Comparison of ENCODE assay signal across 13 cellular contexts in genomic region chr7:94698275-94698674, GRCh38. TPM values are rescaled to one million over a fixed set of nuclear protein-coding genes. Genes with fewer than 3 reads are reported as not detected.
DNase-seq lines count a peak whose midpoint lies in the region; ATAC-seq, FAIRE-seq and TF ChIP-seq lines count a peak whose summit lies in the region.
"Had no signal": no experiment of that assay in that cellular context is flagged by ENCODE, and none has a peak within 500 bp of the region (broad histone marks: within the 10 kb centered on the region; RNA-seq: fewer than 3 reads in every experiment).

No MANE protein-coding gene starts in this region.

- no peak overlapping the region for H3K4me3 ChIP-seq in liver (ENCODE audit: low read depth in 1 of 3, low read length in 3 of 3)

- no peaks in the 10 kb centered on the region for H3K9me3 Mint-ChIP-seq in chondrocyte (ENCODE audit: low read depth)
- H3K9me3 Mint-ChIP-seq: activated CD4-positive, alpha-beta T cell treated with anti-CD3 and anti-CD28 coated beads, Interleukin-2, amount 10 ng/mL, durations not matched to agents 7 days and 5 days; central memory CD8-positive, alpha-beta T cell; stimulated activated naive CD8-positive, alpha-beta T cell treated with anti-CD3 and anti-CD28 coated beads, Interleukin-15, Interleukin-2, amounts not matched to agents 100 ng/mL and 50 ng/mL, for 24 hours had no signal

- no peak overlapping the region for H3K9ac ChIP-seq in liver (ENCODE audit: low read depth in 1 of 2, low read length in 2 of 2)

- WGBS in liver: 78% methylated on average over 2 of the region's 2 CpGs

- peaks cover 0 to 4% (median 2%) of the 10 kb centered on the region in 4 donors for H3K4me1 ChIP-seq in liver (ENCODE audit: control insufficient read depth in 4 of 4, insufficient read depth in 4 of 4, low read length in 3 of 4)

- peak overlapping the region; percentile 89 for H3K27ac Mint-ChIP-seq in chondrocyte (ENCODE audit: unreplicated experiment)
- H3K27ac Mint-ChIP-seq: activated CD4-positive, alpha-beta T cell treated with anti-CD3 and anti-CD28 coated beads, Interleukin-2, amount 10 ng/mL, durations not matched to agents 7 days and 5 days; stimulated activated naive CD8-positive, alpha-beta T cell treated with anti-CD3 and anti-CD28 coated beads, Interleukin-15, Interleukin-2, amounts not matched to agents 100 ng/mL and 50 ng/mL, for 24 hours had no signal

- ATAC-seq in HG03565 (IDR thresholded peaks at IDR 0.05; ENCODE audit: unreplicated experiment): no peak

- DNase-seq in AG08396 (ENCODE audit: low spot score) (peak; percentile 43), M059J (ENCODE audit: low read depth) (peak; percentile 80), chondrocyte (ENCODE audit: low spot score) (no peak), frontal cortex (ENCODE audit: low spot score in 2 of 2) (no peak), ureter (ENCODE audit: low spot score) (no peak), NCI-H524 (lab: John Stamatoyannopoulos, UW) (no peak)
- DNase-seq: activated CD4-positive, alpha-beta T cell treated with anti-CD3 and anti-CD28 coated beads, Interleukin-2, amount 10 ng/mL, durations not matched to agents 7 days and 5 days; Caco-2; left cardiac atrium had no signal

- H3K4me3 Mint-ChIP-seq in chondrocyte (ENCODE audit: unreplicated experiment): no peak overlapping the region
- H3K4me3 Mint-ChIP-seq: activated CD4-positive, alpha-beta T cell treated with anti-CD3 and anti-CD28 coated beads, Interleukin-2, amount 10 ng/mL, durations not matched to agents 7 days and 5 days; central memory CD8-positive, alpha-beta T cell; stimulated activated naive CD8-positive, alpha-beta T cell treated with anti-CD3 and anti-CD28 coated beads, Interleukin-15, Interleukin-2, amounts not matched to agents 100 ng/mL and 50 ng/mL, for 24 hours had no signal

- H3K36me3 ChIP-seq in liver (ENCODE audit: control insufficient read depth in 4 of 4, insufficient read depth in 3 of 4, low read depth in 1 of 4, low read length in 3 of 4): no peaks in the 10 kb centered on the region

- H3K9me3 ChIP-seq in liver (ENCODE audit: control insufficient read depth in 4 of 4, low read length in 3 of 4): no peaks in the 10 kb centered on the region
- H3K9me3 ChIP-seq: Caco-2 had no signal

- TF ChIP-seq CTCF in chondrocyte (IDR thresholded peaks at IDR 0.05) (no peak), liver (IDR thresholded peaks at IDR 0.05; ENCODE audit: low read depth, low read length, missing input control) (no peak)

- H3K4me1 Mint-ChIP-seq in chondrocyte (ENCODE audit: low read depth): peaks cover 39% of the 10 kb centered on the region
- H3K4me1 Mint-ChIP-seq: activated CD4-positive, alpha-beta T cell treated with anti-CD3 and anti-CD28 coated beads, Interleukin-2, amount 10 ng/mL, durations not matched to agents 7 days and 5 days; central memory CD8-positive, alpha-beta T cell had no signal

- no peaks in the 10 kb centered on the region for H3K36me3 Mint-ChIP-seq in chondrocyte (ENCODE audit: low read depth)

- no peak for TF ChIP-seq RAD21 in liver (IDR thresholded peaks at IDR 0.05)

- no peaks in the 10 kb centered on the region for H3K27me3 ChIP-seq in liver (ENCODE audit: control insufficient read depth in 4 of 4, insufficient read depth in 4 of 4, low read length in 3 of 4)

- no peaks in the 10 kb centered on the region for H3K27me3 Mint-ChIP-seq in chondrocyte (ENCODE audit: low read depth)
- H3K27me3 Mint-ChIP-seq: activated CD4-positive, alpha-beta T cell treated with anti-CD3 and anti-CD28 coated beads, Interleukin-2, amount 10 ng/mL, durations not matched to agents 7 days and 5 days had no signal

- H3K27ac ChIP-seq in liver (ENCODE audit: low read depth in 1 of 2, low read length in 2 of 2): no peak overlapping the region

- FAIRE-seq in frontal cortex (lab: Jason Lieb, UNC): no peak

TF ChIP-seq in liver, 16 proteins besides CTCF, POLR2A, EP300 and RAD21:
- TF ChIP-seq REST (IDR thresholded peaks at IDR 0.05): no peak
- peak; percentile 63 to 72 for TF ChIP-seq JUND (IDR thresholded peaks at IDR 0.05)

RNA-seq across cellular contexts. Expression of gene SGCE, which starts 42.3 kb away (rescaled TPM):
- 166 and 202 TPM in 2 replicates for total RNA-seq in M059J (2014; rRNA removed; shearing (Covaris generic))
- total RNA-seq in chondrocyte (61.1 to 76.8 TPM (median 72.3 TPM) in 3 replicates), liver (10 to 100 TPM; 32.6 to 55.8 TPM), frontal cortex (69.7 TPM), ureter (35.9 TPM)
- 10 to 100 TPM in 1 of 2 donors, 1 to 10 TPM in 1; 9.3 to 70.6 TPM for polyA plus RNA-seq in liver
- total RNA-seq: activated CD4-positive, alpha-beta T cell treated with anti-CD3 and anti-CD28 coated beads, Interleukin-2, amount 10 ng/mL, durations not matched to agents 7 days and 5 days had no signal

Comparison
In these comparisons a context has a peak if more than half of its experiments do, and no peak if none do; other contexts are left out.
1. DNase-seq: peak in AG08396 (single experiment) and M059J (single experiment); none in chondrocyte (single experiment), frontal cortex (0 of 2), ureter (single experiment) and NCI-H524 (0 of 2).